ENCODE assay signal across 13 cellular contexts in the genomic region with DNA sequence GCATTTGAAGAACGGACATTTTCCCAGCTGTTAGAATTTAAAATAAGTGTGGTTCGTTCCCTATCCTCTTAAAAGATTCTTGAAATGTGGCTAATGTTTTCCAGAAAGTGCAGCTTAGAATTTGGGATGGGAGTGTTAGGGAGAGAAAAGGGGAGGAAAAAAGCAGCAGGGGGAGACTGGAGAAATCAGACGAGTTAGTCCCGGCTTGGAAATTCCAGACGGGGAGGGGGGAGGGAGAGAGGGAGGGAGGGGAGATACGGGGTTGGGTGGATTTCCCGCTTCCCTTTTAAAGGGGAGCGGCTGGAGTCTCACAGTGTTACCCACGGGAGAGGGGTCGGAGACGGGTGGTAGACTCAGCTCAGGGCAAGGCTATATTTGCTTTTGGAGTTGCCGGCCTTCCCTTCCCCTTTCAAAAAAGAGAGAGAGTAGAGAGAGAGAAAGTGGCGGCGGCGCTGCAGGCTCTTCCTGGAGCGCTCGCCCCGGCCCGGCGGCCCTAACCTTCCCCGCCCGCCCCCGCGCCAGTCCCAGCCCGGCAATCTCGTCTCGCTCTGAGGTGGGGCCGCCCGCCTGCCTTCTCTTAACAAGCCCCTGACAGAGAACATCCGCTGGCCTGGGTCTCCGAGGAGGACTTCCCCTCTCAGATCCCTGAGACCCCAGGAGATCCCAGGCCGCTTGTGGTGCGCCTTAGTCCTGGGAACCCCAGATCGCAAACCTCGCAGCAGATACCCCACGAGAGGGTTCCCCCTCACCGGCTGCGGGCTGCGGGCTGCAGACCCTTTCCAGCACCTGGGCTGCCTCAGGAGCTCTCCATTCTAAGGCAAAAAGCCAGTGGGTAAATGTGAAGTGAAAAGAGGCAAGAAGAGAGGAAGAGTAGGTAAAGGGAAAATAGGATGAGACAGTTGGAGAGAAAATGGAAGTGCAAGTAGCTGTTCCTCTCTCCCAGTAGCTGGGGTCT. TPM values are rescaled to one million over a fixed set of nuclear protein-coding genes. Genes with fewer than 3 reads are reported as not detected.
A peak's percentile ranks its signal among the peaks of the same experiment; 100 is the strongest.
DNase-seq lines count a peak whose midpoint lies in the region; ATAC-seq and TF ChIP-seq lines count a peak whose summit lies in the region.
"Had no signal": no experiment of that assay in that cellular context is flagged by ENCODE, and none has a peak within 500 bp of the region (broad histone marks: within the 10 kb centered on the region; RNA-seq: fewer than 3 reads in every experiment).

No MANE protein-coding gene starts in this region.

- peak overlapping the region; percentile 3 for H3K27ac ChIP-seq in neural progenitor cell
- no peak overlapping the region for H3K27ac ChIP-seq in ascending aorta
- H3K27ac ChIP-seq: adrenal gland, foreskin keratinocyte had no signal

- H3K36me3 Mint-ChIP-seq in endothelial cell (ENCODE audit: low read depth, unreplicated experiment) (peaks cover 49% of the 10 kb centered on the region), neural progenitor cell (peaks cover 35% of the 10 kb centered on the region)
- H3K36me3 Mint-ChIP-seq: natural killer cell had no signal

- H3K27ac Mint-ChIP-seq in endothelial cell (ENCODE audit: unreplicated experiment) (peak overlapping the region; percentile 79), neural progenitor cell (peak overlapping the region; percentile 69)
- H3K27ac Mint-ChIP-seq: natural killer cell had no signal

- intact Hi-C loops in ascending aorta (cut with DNase I): no loop called here

- peaks cover 8% of the 10 kb centered on the region for H3K27me3 Mint-ChIP-seq in endothelial cell (ENCODE audit: unreplicated experiment)
- H3K27me3 Mint-ChIP-seq in neural progenitor cell (ENCODE audit: insufficient read depth, low read depth): peaks cover 6% of the 10 kb centered on the region

- H3K4me3 Mint-ChIP-seq in endothelial cell (ENCODE audit: unreplicated experiment) (peak overlapping the region; percentile 87), neural progenitor cell (peak overlapping the region; percentile 85)
- H3K4me3 Mint-ChIP-seq: natural killer cell had no signal

- peaks cover 47% of the 10 kb centered on the region for H3K4me1 ChIP-seq in neural progenitor cell
- no peaks in the 10 kb centered on the region for H3K4me1 ChIP-seq in ascending aorta
- H3K4me1 ChIP-seq: adrenal gland, foreskin keratinocyte had no signal

- ATAC-seq in activated CD4-positive, CD25-positive, alpha-beta regulatory T cell treated with anti-CD3 and anti-CD28 coated beads, Interleukin-2, amount 50 U/mL, for 24 hours: no peak
- ATAC-seq: foreskin keratinocyte, natural killer cell had no signal

- H3K9me3 ChIP-seq in neural progenitor cell (ENCODE audit: low read depth) (no peaks in the 10 kb centered on the region), ascending aorta (no peaks in the 10 kb centered on the region)
- H3K9me3 ChIP-seq: adrenal gland had no signal

- no peak overlapping the region for H2AFZ ChIP-seq in neural progenitor cell (replicated peaks)

- H3K36me3 ChIP-seq in neural progenitor cell: no peaks in the 10 kb centered on the region
- H3K36me3 ChIP-seq in ascending aorta: no peaks in the 10 kb centered on the region
- H3K36me3 ChIP-seq: adrenal gland had no signal

- no peak for TF ChIP-seq CTCF in endothelial cell (IDR thresholded peaks at IDR 0.05; ENCODE audit: unreplicated experiment)
- TF ChIP-seq CTCF in neural progenitor cell (IDR thresholded peaks at IDR 0.05): no peak
- TF ChIP-seq CTCF in ascending aorta (IDR thresholded peaks at IDR 0.05): no peak

- H3K4me1 Mint-ChIP-seq in endothelial cell (ENCODE audit: unreplicated experiment) (peaks cover 73% of the 10 kb centered on the region), neural progenitor cell (peaks cover 64% of the 10 kb centered on the region)

- H3K9me3 Mint-ChIP-seq in endothelial cell (ENCODE audit: unreplicated experiment) (no peaks in the 10 kb centered on the region), neural progenitor cell (peaks cover under 1% of the 10 kb centered on the region)
- H3K9me3 Mint-ChIP-seq: natural killer cell had no signal

- H3K27me3 ChIP-seq in neural progenitor cell (no peaks in the 10 kb centered on the region), ascending aorta (peaks cover 17% of the 10 kb centered on the region)

- H4K20me1 ChIP-seq in neural progenitor cell (ENCODE audit: low read depth): peaks cover 95% of the 10 kb centered on the region

- DNase-seq in ELF-1 (ENCODE audit: low read depth, low spot score) (peak; percentile 60), LHCN-M2 (ENCODE audit: low read depth) (peak; percentile 53), endothelial cell (ENCODE audit: low spot score) (peak; percentile 41), neural progenitor cell (ENCODE audit: low spot score) (peak; percentile 79), ascending aorta (ENCODE audit: low spot score in 2 of 2) (no peak), cerebellum (ENCODE audit: low spot score) (no peak)
- no peak for DNase-seq in stimulated activated CD4-positive, alpha-beta T cell treated with anti-CD3 and anti-CD28 coated beads, Interleukin-4, amount 100 ng/mL, for 24 hours
- DNase-seq: activated CD4-positive, CD25-positive, alpha-beta regulatory T cell; adrenal gland; foreskin keratinocyte; GDM1; natural killer cell had no signal

- H3K4me2 ChIP-seq in neural progenitor cell: peak overlapping the region; percentile 89

- H3F3A ChIP-seq in neural progenitor cell (ENCODE audit: low read depth): peaks cover 37% of the 10 kb centered on the region

- H3K9ac ChIP-seq in neural progenitor cell: peak overlapping the region; percentile 56

- peaks cover 100% of the 10 kb centered on the region for H3K79me2 ChIP-seq in neural progenitor cell (ENCODE audit: low read depth)

- peak overlapping the region; percentile 97 for H3K4me3 ChIP-seq in neural progenitor cell
- no peak overlapping the region for H3K4me3 ChIP-seq in ascending aorta
- H3K4me3 ChIP-seq: adrenal gland had no signal

RNA-seq across cellular contexts. Expression of gene IGF2BP1, which starts 6.6 kb away (rescaled TPM):
- total RNA-seq in LHCN-M2 (2014; rRNA removed) (5.6 and 6.4 TPM in 2 replicates), endothelial cell (ENCODE audit: unreplicated experiment) (298 TPM), neural progenitor cell (ENCODE audit: low replicate concordance) (129 and 137 TPM in 2 replicates), ascending aorta (not detected), cerebellum (8.5 TPM)
- 22.1 TPM for polyA plus RNA-seq in LHCN-M2 (2012)
- total RNA-seq: foreskin keratinocyte, natural killer cell had no signal
- polyA plus RNA-seq: foreskin keratinocyte had no signal

RNA-seq across cellular contexts. Expression of gene GIP, which starts 35.4 kb away (rescaled TPM):
- total RNA-seq in LHCN-M2 (2014; rRNA removed) (not detected in 2 replicates), endothelial cell (ENCODE audit: unreplicated experiment) (not detected), neural progenitor cell (ENCODE audit: low replicate concordance) (not detected in 2 replicates), ascending aorta (not detected), cerebellum (not detected)
- polyA plus RNA-seq in LHCN-M2 (2012): 1.2 TPM
- total RNA-seq: foreskin keratinocyte, natural killer cell had no signal
- polyA plus RNA-seq: foreskin keratinocyte had no signal

RNA-seq across cellular contexts. Expression of gene SNF8, which starts 59.2 kb away (rescaled TPM):
- total RNA-seq in LHCN-M2 (2014; rRNA removed): 135 and 146 TPM in 2 replicates
- 270 TPM for polyA plus RNA-seq in LHCN-M2 (2012)
- total RNA-seq in endothelial cell (ENCODE audit: unreplicated experiment): 149 TPM
- total RNA-seq in neural progenitor cell (ENCODE audit: low replicate concordance): 93.0 and 103 TPM in 2 replicates
- 36.5 TPM for total RNA-seq in ascending aorta
- total RNA-seq in cerebellum: 28.9 TPM

Comparison
In these comparisons a context has a peak if more than half of its experiments do, and no peak if none do; other contexts are left out.
1. DNase-seq: peak in ELF-1 (single experiment), LHCN-M2 (single experiment), endothelial cell (single experiment) and neural progenitor cell (single experiment); none in ascending aorta (0 of 2), cerebellum (single experiment) and stimulated activated CD4-positive, alpha-beta T cell treated with anti-CD3 and anti-CD28 coated beads, Interleukin-4, amount 100 ng/mL, for 24 hours (single experiment).
2. RNA of gene IGF2BP1, which starts 6.6 kb away (total RNA-seq): 298 TPM in endothelial cell (single experiment) and 129 to 137 TPM in neural progenitor cell; 8.5 TPM in cerebellum (single experiment), 5.6 to 6.4 TPM in LHCN-M2 and not detected in ascending aorta (single experiment); every median in the first group is over 10 times any median in the second.